9 cellular contexts compared by ENCODE assay signal in the genomic region with DNA sequence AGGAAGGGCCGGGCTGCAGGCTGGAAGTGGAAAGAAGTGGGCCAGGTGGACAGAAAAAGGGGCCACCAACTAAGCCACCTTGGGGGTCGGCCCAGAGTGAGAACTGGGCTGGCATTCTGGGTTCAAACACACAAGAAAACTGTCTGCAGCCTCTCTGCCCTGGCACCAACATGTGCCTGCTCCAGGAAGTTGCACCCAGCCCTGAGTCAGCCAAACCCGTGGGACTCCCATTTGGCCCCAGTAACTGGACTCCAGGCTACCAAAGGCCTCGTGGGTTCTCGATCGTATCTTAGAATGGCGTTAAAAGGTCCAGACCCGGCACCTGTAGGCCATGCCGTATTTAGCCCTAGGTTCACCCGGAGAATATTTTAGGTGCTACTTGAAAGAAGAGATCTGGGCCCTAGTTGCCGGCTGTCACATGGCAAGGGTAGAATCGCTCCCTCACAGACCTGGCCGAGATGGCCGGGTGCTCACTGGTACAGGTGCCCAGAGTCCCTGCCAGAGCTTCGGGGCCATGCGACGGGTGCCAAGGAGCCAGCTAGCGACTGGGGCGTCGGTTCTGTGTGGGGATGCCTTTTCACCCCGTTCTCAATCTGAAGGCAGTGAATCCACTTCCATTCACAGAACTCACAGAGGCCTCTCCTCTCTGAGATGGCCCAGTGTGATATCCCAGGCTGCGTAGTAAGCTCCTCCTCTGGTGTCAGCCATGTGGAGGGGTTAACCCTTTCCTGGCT.
A peak's percentile ranks its signal among the peaks of the same experiment; 100 is the strongest.
DNase-seq lines count a peak whose midpoint lies in the region; ATAC-seq and TF ChIP-seq lines count a peak whose summit lies in the region.
"Had no signal": no experiment of that assay in that cellular context is flagged by ENCODE, and none has a peak within 500 bp of the region (broad histone marks: within the 10 kb centered on the region; RNA-seq: fewer than 3 reads in every experiment).

No MANE protein-coding gene starts in this region.

- no peak for TF ChIP-seq RAD21 in HCT116 (IDR thresholded peaks at IDR 0.05; ENCODE audit: low read depth)

- POLR2A ChIA-PET in HCT116 (lab: Charles Lee) (no interaction called here), WTC11 (lab: Charles Lee) (no interaction called here)

- CTCF ChIA-PET in HCT116 (lab: Charles Lee) (interaction anchor here (1.4 to 2.4 kb wide), 2 partner anchors 384 to 388 kb away, joined by 5 to 7 read pairs; partner anchors contain the start of gene ERCC4), WTC11 (lab: Charles Lee) (interaction anchor here (0.7 to 1.9 kb wide), 7 partner anchors 9 to 384 kb away, joined by 3 to 7 read pairs (median 4); no protein-coding TSS in a partner anchor)

- DNase-seq in HCT116 (ENCODE audit: low read depth, low spot score) (no peak), WTC11 (ENCODE audit: low spot score) (no peak), left ventricle myocardium inferior (peak; percentile 45), NCI-H82 (lab: John Stamatoyannopoulos, UW) (no peak), GF-D8 (lab: John Stamatoyannopoulos, UW) (no peak), NCI-H2171 (lab: John Stamatoyannopoulos, UW) (no peak)
- DNase-seq: activated T-cell treated with anti-CD3 and anti-CD28 coated beads, Interleukin-2, amount 50 U/mL, for 24 hours had no signal

- H3K9me3 ChIP-seq in HCT116 (ENCODE audit: control insufficient read depth in 1 of 2, insufficient read depth in 1 of 2, low read depth in 1 of 2, low read length in 2 of 2) = no peaks in the 10 kb centered on the region
- H3K9me3 ChIP-seq in left ventricle myocardium inferior (replicated peaks) = no peaks in the 10 kb centered on the region
- H3K9me3 ChIP-seq in subcutaneous abdominal adipose tissue (ENCODE audit: control insufficient read depth in 5 of 5, low read length in 5 of 5) = no peaks in the 10 kb centered on the region

- H4K20me1 ChIP-seq in HCT116 (ENCODE audit: insufficient read depth) = no peaks in the 10 kb centered on the region

- H3K27ac ChIP-seq in HCT116 (ENCODE audit: low read depth, low read length) (peak overlapping the region; percentile 74), left ventricle myocardium inferior (replicated peaks) (peak overlapping the region; percentile 82), subcutaneous abdominal adipose tissue (ENCODE audit: low read depth, low read length) (peak overlapping the region; percentile 97)

- intact Hi-C loops in HCT116 (cut with micrococcal nuclease) = no loop called here
- intact Hi-C loops in left ventricle myocardium inferior (cut with micrococcal nuclease) = no loop called here

- peaks cover 4% of the 10 kb centered on the region; the same call in 1 of the 2 replicates for H3K36me3 Mint-ChIP-seq in WTC11

- TF ChIP-seq CTCF in HCT116 (IDR thresholded peaks at IDR 0.05 in 2 of 3, conservative IDR thresholded peaks at IDR 0.05 in 1 of 3; ENCODE audit: borderline replicate concordance in 1 of 3, insufficient read depth in 1 of 3, low read depth in 2 of 3, low read length in 2 of 3) (no peak), WTC11 (IDR thresholded peaks at IDR 0.05) (no peak), left ventricle myocardium inferior (IDR thresholded peaks at IDR 0.05; ENCODE audit: borderline replicate concordance) (no peak)

- TF ChIP-seq POLR2A in HCT116 (IDR thresholded peaks at IDR 0.05; ENCODE audit: borderline replicate concordance, extremely low read depth, insufficient read depth, insufficient read length) = no peak

- H3K9me3 Mint-ChIP-seq in WTC11 = no peaks in the 10 kb centered on the region
- H3K9me3 Mint-ChIP-seq: activated T-cell treated with anti-CD3 and anti-CD28 coated beads, Interleukin-2, amount 50 U/mL, for 24 hours had no signal

- H3K4me3 ChIP-seq in HCT116 (replicated peaks in 1 of 2; ENCODE audit: low read depth in 1 of 2, low read length in 2 of 2) (peak overlapping the region; percentile 28 to 48), left ventricle myocardium inferior (peak overlapping the region; percentile 27), subcutaneous abdominal adipose tissue (ENCODE audit: low read depth in 1 of 5, low read length in 5 of 5) (peak overlapping the region in 4 of 5 donors; percentile 6 to 59 (median 33))

- ATAC-seq in HCT116 (peak; percentile 64), WTC11 (no peak), GM19328 (IDR thresholded peaks at IDR 0.05; ENCODE audit: unreplicated experiment) (no peak)

- H3K9ac ChIP-seq in HCT116 (ENCODE audit: low read length) = peak overlapping the region; percentile 64
- peak overlapping the region; percentile 24 to 73 (median 61) for H3K9ac ChIP-seq in subcutaneous abdominal adipose tissue (ENCODE audit: low read length in 5 of 5)

- H3K27ac Mint-ChIP-seq in WTC11 = peak overlapping the region; percentile 52

- H2AFZ ChIP-seq in HCT116 (ENCODE audit: low read depth, low read length, poor library complexity, severe bottlenecking) = peak overlapping the region; percentile 3

- H3K36me3 ChIP-seq in HCT116 (ENCODE audit: control insufficient read depth in 1 of 2, insufficient read depth in 2 of 2, low read length in 2 of 2) (no peaks in the 10 kb centered on the region), left ventricle myocardium inferior (no peaks in the 10 kb centered on the region), subcutaneous abdominal adipose tissue (ENCODE audit: control insufficient read depth in 5 of 5, insufficient read depth in 5 of 5, low read length in 5 of 5) (peaks cover 0 to 2% (median 0%) of the 10 kb centered on the region in 5 donors)

- BruUV-seq in HCT116 (replicated peaks; lab: Mats Ljungman, UMichigan) = no TSS peak

- H3K4me1 Mint-ChIP-seq in WTC11 = peaks cover 69% of the 10 kb centered on the region

- H3K4me1 ChIP-seq in HCT116 (ENCODE audit: control insufficient read depth in 1 of 2, insufficient read depth in 2 of 2, low read length in 2 of 2) (peaks cover 55 to 81% of the 10 kb centered on the region in 2 experiments), left ventricle myocardium inferior (peaks cover 85% of the 10 kb centered on the region), subcutaneous abdominal adipose tissue (ENCODE audit: control insufficient read depth in 5 of 5, insufficient read depth in 5 of 5, low read length in 5 of 5) (peaks cover 10 to 79% (median 72%) of the 10 kb centered on the region in 5 donors)

- peaks cover 99% of the 10 kb centered on the region for H3K79me2 ChIP-seq in HCT116 (ENCODE audit: insufficient read depth, low read length)

- H3K4me3 Mint-ChIP-seq in WTC11 = no peak overlapping the region

- RAD21 ChIA-PET in HCT116 (lab: Charles Lee; ENCODE audit: low non-redundant PET in 1 of 2, low total read pairs in 2 of 2, uncharacterized antibody in 2 of 2, unreplicated experiment in 2 of 2) = no interaction called here

- peak overlapping the region; percentile 77 for H3K4me2 ChIP-seq in HCT116 (ENCODE audit: low read length)

- H3K27me3 ChIP-seq in HCT116 (ENCODE audit: insufficient read depth, low read length) (no peaks in the 10 kb centered on the region), left ventricle myocardium inferior (ENCODE audit: low read depth) (peaks cover 2% of the 10 kb centered on the region), subcutaneous abdominal adipose tissue (ENCODE audit: control insufficient read depth in 5 of 5, insufficient read depth in 4 of 5, low read length in 5 of 5) (no peaks in the 10 kb centered on the region)

- peaks cover 5% of the 10 kb centered on the region; the same call in 1 of the 2 replicates for H3K27me3 Mint-ChIP-seq in WTC11 (ENCODE audit: low read depth)

- H3K9me2 ChIP-seq in HCT116 (ENCODE audit: insufficient read depth) = no peaks in the 10 kb centered on the region

TF ChIP-seq in HCT116, 20 proteins besides CTCF, POLR2A, EP300 and RAD21:
- TF ChIP-seq, protein P1, sequence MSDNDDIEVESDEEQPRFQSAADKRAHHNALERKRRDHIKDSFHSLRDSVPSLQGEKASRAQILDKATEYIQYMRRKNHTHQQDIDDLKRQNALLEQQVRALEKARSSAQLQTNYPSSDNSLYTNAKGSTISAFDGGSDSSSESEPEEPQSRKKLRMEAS (IDR thresholded peaks at IDR 0.05) = peak; percentile 82
- TF ChIP-seq ZFX (IDR thresholded peaks at IDR 0.05) (peak; percentile 40; the same call in 1 of the 2 replicates), POLR2AphosphoS5 (IDR thresholded peaks at IDR 0.05; ENCODE audit: low read depth, low read length) (0 out of 2 replicates have a peak, but pooled peaks have one; percentile 11), FOSL1 (IDR thresholded peaks at IDR 0.05; ENCODE audit: low read depth) (no peak), EZH2 (IDR thresholded peaks at IDR 0.05) (no peak)

TF ChIP-seq in WTC11, 78 proteins besides CTCF, POLR2A, EP300 and RAD21:
- TF ChIP-seq FOXK1 (CRISPR knock-in tag; IDR thresholded peaks at IDR 0.05) (0 out of 2 replicates have a peak, but pooled peaks have one; percentile 12), SMAD3 (CRISPR knock-in tag; IDR thresholded peaks at IDR 0.05; ENCODE audit: borderline replicate concordance) (no peak)
- TF ChIP-seq, protein P2, sequence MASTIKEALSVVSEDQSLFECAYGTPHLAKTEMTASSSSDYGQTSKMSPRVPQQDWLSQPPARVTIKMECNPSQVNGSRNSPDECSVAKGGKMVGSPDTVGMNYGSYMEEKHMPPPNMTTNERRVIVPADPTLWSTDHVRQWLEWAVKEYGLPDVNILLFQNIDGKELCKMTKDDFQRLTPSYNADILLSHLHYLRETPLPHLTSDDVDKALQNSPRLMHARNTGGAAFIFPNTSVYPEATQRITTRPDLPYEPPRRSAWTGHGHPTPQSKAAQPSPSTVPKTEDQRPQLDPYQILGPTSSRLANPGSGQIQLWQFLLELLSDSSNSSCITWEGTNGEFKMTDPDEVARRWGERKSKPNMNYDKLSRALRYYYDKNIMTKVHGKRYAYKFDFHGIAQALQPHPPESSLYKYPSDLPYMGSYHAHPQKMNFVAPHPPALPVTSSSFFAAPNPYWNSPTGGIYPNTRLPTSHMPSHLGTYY (CRISPR knock-in tag; IDR thresholded peaks at IDR 0.05) = no peak
